Comparison of ENCODE assay signal across 1 cellular context in genomic region chr1:180581635-180582039, GRCh38.
TF ChIP-seq lines count a peak whose summit lies in the region.

No MANE protein-coding gene starts in this region.

TF ChIP-seq in K562, 482 proteins besides CTCF, POLR2A, EP300 and RAD21 (continues in another document):
- TF ChIP-seq ERF (CRISPR knock-in tag; IDR thresholded peaks at IDR 0.05) (no peak), ESRRA (IDR thresholded peaks at IDR 0.05; ENCODE audit: borderline replicate concordance, low read depth) (no peak), POU5F1 (IDR thresholded peaks at IDR 0.05; ENCODE audit: borderline replicate concordance, low read depth, low read length, partially characterized antibody) (no peak), NR4A1 (CRISPR knock-in tag; IDR thresholded peaks at IDR 0.05) (no peak), NR4A1 (tag; IDR thresholded peaks at IDR 0.05) (no peak), TAL1 (IDR thresholded peaks at IDR 0.05) (no peak), TFAM (CRISPR knock-in tag; conservative IDR thresholded peaks at IDR 0.05) (no peak), EGR1 (conservative IDR thresholded peaks at IDR 0.05) (no peak), RBM39 (optimal IDR thresholded peaks at IDR 0.05; ENCODE audit: low read depth, low read length) (no peak), TCF3 (CRISPR knock-in tag; IDR thresholded peaks at IDR 0.05) (peak; percentile 77), PHB2 (IDR thresholded peaks at IDR 0.05; ENCODE audit: low read depth) (no peak), CTCFL (IDR thresholded peaks at IDR 0.05; ENCODE audit: borderline replicate concordance, insufficient read depth, low read depth, low read length, poor library complexity, severe bottlenecking) (no peak), MAFK (IDR thresholded peaks at IDR 0.05; ENCODE audit: low read length) (no peak), LCOR (CRISPR knock-in tag; IDR thresholded peaks at IDR 0.05) (peak; percentile 60; the same call in 1 of the 2 replicates), BRF1 (IDR thresholded peaks at IDR 0.05; ENCODE audit: borderline replicate concordance, extremely low read depth, insufficient read length) (no peak), TRIM24 (IDR thresholded peaks at IDR 0.05) (peak in 1 of 2 experiments; percentile 49; a peak in 1 of 4 replicates), HLTF (IDR thresholded peaks at IDR 0.05) (no peak), ZNF449 (CRISPR knock-in tag; IDR thresholded peaks at IDR 0.05) (no peak), CTBP1 (IDR thresholded peaks at IDR 0.05; ENCODE audit: borderline replicate concordance) (peak; percentile 15; the same call in 1 of the 2 replicates), FOXJ2 (tag; IDR thresholded peaks at IDR 0.05) (no peak), EWSR1 (IDR thresholded peaks at IDR 0.05; ENCODE audit: borderline replicate concordance, low read depth, partially characterized antibody) (no peak), GABPA (tag; conservative IDR thresholded peaks at IDR 0.05; ENCODE audit: low read depth) (no peak), SMARCA4 (IDR thresholded peaks at IDR 0.05) (peak; percentile 53), GTF2F1 (IDR thresholded peaks at IDR 0.05; ENCODE audit: low read depth, low read length) (no peak), HMBOX1 (IDR thresholded peaks at IDR 0.05) (peak; percentile 90), PRMT5 (CRISPR knock-in tag; IDR thresholded peaks at IDR 0.05) (no peak), SMARCE1 (IDR thresholded peaks at IDR 0.05) (peak; percentile 72), CREB1 (IDR thresholded peaks at IDR 0.05) (0 out of 2 replicates have a peak, but pooled peaks have one; percentile 18), CREB1 (CRISPR knock-in tag; IDR thresholded peaks at IDR 0.05) (no peak), MXD1 (CRISPR knock-in tag; IDR thresholded peaks at IDR 0.05; ENCODE audit: borderline replicate concordance, poor library complexity, severe bottlenecking) (no peak), SIX5 (IDR thresholded peaks at IDR 0.05; ENCODE audit: borderline replicate concordance in 1 of 2, insufficient read depth in 1 of 2, low read depth in 1 of 2, low read length in 2 of 2) (no peak), NCOR1 (IDR thresholded peaks at IDR 0.05) (peak; percentile 67), CCNT2 (IDR thresholded peaks at IDR 0.05; ENCODE audit: borderline replicate concordance, extremely low read depth, insufficient read length, low read depth, low read length) (peak; percentile 21), PCBP1 (IDR thresholded peaks at IDR 0.05; ENCODE audit: low read depth, low read length, poor library complexity, severe bottlenecking) (no peak), ATF4 (CRISPR knock-in tag; IDR thresholded peaks at IDR 0.05) (no peak), PRDM10 (IDR thresholded peaks at IDR 0.05; ENCODE audit: partially characterized antibody) (peak; percentile 30), SPI1 (IDR thresholded peaks at IDR 0.05; ENCODE audit: borderline replicate concordance, low read depth, low read length) (peak; percentile 58; the same call in 1 of the 2 replicates), FOS (IDR thresholded peaks at IDR 0.05; ENCODE audit: extremely low read depth, insufficient read length) (no peak), MTA3 (IDR thresholded peaks at IDR 0.05; ENCODE audit: borderline replicate concordance) (no peak), TBL1XR1 (IDR thresholded peaks at IDR 0.05; ENCODE audit: low read length in 2 of 2) (peak in 1 of 2 experiments; percentile 73; a peak in 2 of 4 replicates), SMAD1 (IDR thresholded peaks at IDR 0.05; ENCODE audit: low read depth, low read length, partially characterized antibody) (no peak), CHD1 (IDR thresholded peaks at IDR 0.05; ENCODE audit: low read length) (no peak), KLF13 (tag; IDR thresholded peaks at IDR 0.05; ENCODE audit: borderline replicate concordance, low read depth) (no peak), ZC3H8 (IDR thresholded peaks at IDR 0.05) (no peak), NFIC (IDR thresholded peaks at IDR 0.05) (peak; percentile 45; the same call in 1 of the 2 replicates), RBM34 (IDR thresholded peaks at IDR 0.05; ENCODE audit: borderline replicate concordance, insufficient read depth, low read length) (no peak), CC2D1A (IDR thresholded peaks at IDR 0.05) (no peak), PHF21A (IDR thresholded peaks at IDR 0.05; ENCODE audit: borderline replicate concordance, low read depth) (peak; percentile 91; the same call in 1 of the 2 replicates), HNRNPK (IDR thresholded peaks at IDR 0.05; ENCODE audit: low read depth, low read length, poor library complexity, severe bottlenecking) (no peak), FOXK2 (conservative IDR thresholded peaks at IDR 0.05 in 1 of 2, IDR thresholded peaks at IDR 0.05 in 1 of 2; ENCODE audit: low read depth in 2 of 2) (no peak), KDM1A (IDR thresholded peaks at IDR 0.05) (peak; percentile 87 to 91), SFPQ (IDR thresholded peaks at IDR 0.05; ENCODE audit: low read depth, low read length) (no peak)
- TF ChIP-seq, protein P1, sequence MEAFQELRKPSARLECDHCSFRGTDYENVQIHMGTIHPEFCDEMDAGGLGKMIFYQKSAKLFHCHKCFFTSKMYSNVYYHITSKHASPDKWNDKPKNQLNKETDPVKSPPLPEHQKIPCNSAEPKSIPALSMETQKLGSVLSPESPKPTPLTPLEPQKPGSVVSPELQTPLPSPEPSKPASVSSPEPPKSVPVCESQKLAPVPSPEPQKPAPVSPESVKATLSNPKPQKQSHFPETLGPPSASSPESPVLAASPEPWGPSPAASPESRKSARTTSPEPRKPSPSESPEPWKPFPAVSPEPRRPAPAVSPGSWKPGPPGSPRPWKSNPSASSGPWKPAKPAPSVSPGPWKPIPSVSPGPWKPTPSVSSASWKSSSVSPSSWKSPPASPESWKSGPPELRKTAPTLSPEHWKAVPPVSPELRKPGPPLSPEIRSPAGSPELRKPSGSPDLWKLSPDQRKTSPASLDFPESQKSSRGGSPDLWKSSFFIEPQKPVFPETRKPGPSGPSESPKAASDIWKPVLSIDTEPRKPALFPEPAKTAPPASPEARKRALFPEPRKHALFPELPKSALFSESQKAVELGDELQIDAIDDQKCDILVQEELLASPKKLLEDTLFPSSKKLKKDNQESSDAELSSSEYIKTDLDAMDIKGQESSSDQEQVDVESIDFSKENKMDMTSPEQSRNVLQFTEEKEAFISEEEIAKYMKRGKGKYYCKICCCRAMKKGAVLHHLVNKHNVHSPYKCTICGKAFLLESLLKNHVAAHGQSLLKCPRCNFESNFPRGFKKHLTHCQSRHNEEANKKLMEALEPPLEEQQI (IDR thresholded peaks at IDR 0.05) = 0 out of 2 replicates have a peak, but pooled peaks have one; percentile 28
- TF ChIP-seq, protein P2, sequence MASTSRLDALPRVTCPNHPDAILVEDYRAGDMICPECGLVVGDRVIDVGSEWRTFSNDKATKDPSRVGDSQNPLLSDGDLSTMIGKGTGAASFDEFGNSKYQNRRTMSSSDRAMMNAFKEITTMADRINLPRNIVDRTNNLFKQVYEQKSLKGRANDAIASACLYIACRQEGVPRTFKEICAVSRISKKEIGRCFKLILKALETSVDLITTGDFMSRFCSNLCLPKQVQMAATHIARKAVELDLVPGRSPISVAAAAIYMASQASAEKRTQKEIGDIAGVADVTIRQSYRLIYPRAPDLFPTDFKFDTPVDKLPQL (IDR thresholded peaks at IDR 0.05; ENCODE audit: extremely low read depth, insufficient read length) = no peak
